In the genomic region with DNA sequence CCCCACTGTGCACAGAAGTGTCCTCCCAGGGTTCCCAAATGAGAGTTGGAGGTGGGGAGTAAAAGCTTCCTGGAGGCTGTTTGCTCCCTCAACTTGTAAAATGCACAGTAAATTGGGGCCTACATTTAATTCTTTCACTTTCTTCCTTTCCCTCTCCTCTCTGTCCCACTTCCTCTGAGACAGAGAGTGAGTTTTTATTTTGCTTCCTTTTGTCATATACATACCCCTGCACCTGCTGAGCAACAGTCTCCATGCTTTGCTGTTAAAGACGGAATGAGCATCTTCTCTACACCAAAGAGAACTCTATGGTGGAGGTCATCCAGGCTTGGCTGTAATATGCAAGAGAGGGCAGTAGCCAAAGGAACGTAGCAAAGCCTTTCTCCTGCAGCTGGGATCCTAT, we compare ENCODE assay signal across 37 cellular contexts.
DNase-seq lines count a peak whose midpoint lies in the region; ATAC-seq, FAIRE-seq and TF ChIP-seq lines count a peak whose summit lies in the region.
"Had no signal": no experiment of that assay in that cellular context is flagged by ENCODE, and none has a peak within 500 bp of the region (broad histone marks: within the 10 kb centered on the region; RNA-seq: fewer than 3 reads in every experiment).

No MANE protein-coding gene starts in this region.

- H3K9me3 ChIP-seq in neutrophil (no peaks in the 10 kb centered on the region), pancreas (no peaks in the 10 kb centered on the region)
- H3K9me3 ChIP-seq: A549, mucosa of descending colon, stomach, thyroid gland, vagina had no signal

- peak overlapping the region; percentile 59; the same call in 1 of the 2 replicates for H2AFZ ChIP-seq in GM23338
- H2AFZ ChIP-seq: neural progenitor cell had no signal

- no peak overlapping the region for H3K4me2 ChIP-seq in GM23338
- H3K4me2 ChIP-seq: A549, neural progenitor cell, smooth muscle cell had no signal

- H3K36me3 ChIP-seq in GM23338 (ENCODE audit: insufficient read depth), result no peaks in the 10 kb centered on the region
- H3K36me3 ChIP-seq in neutrophil, result no peaks in the 10 kb centered on the region
- no peaks in the 10 kb centered on the region for H3K36me3 ChIP-seq in pancreas
- H3K36me3 ChIP-seq: neural progenitor cell, stomach, thyroid gland, vagina had no signal

- TF ChIP-seq CTCF in GM23338 (conservative IDR thresholded peaks at IDR 0.05; ENCODE audit: low read depth in 2 of 2), result no peak
- TF ChIP-seq CTCF in activated B cell treated with CpG ODN at 0.5 μM for 24 hours (IDR thresholded peaks at IDR 0.05), result no peak
- no peak for TF ChIP-seq CTCF in neutrophil (IDR thresholded peaks at IDR 0.05)
- no peak for TF ChIP-seq CTCF in pancreas (IDR thresholded peaks at IDR 0.05)

- no peaks in the 10 kb centered on the region for H3F3A ChIP-seq in GM23338 (replicated peaks; ENCODE audit: low read depth)

- intact Hi-C loops in activated B cell treated with CpG ODN at 0.5 μM for 24 hours (cut with micrococcal nuclease), result loop anchor here (5.0 kb wide), 2 partner anchors 37 to 202 kb away; no protein-coding TSS in a partner anchor
- intact Hi-C loops in pancreas (cut with DNase I), result no loop called here

- CTCF ChIA-PET in activated B cell treated with CpG ODN at 0.5 μM for 24 hours (lab: Charles Lee), result interaction anchor here (0.9 to 1.0 kb wide), 2 partner anchors 81 to 261 kb away, joined by 3 read pairs; no protein-coding TSS in a partner anchor

- POLR2A ChIA-PET in activated B cell treated with CpG ODN at 0.5 μM for 24 hours (lab: Charles Lee), result interaction anchor here (0.6 to 1.3 kb wide), 2 partner anchors 266 to 795 kb away, joined by 4 to 5 read pairs; no protein-coding TSS in a partner anchor

- no peak for ATAC-seq in activated T-cell treated with anti-CD3 and anti-CD28 coated beads, Interleukin-2, amount 50 U/mL, for 72 hours (replicated peaks in 1 of 2)
- ATAC-seq in activated T-cell treated with anti-CD3 and anti-CD28 coated beads, Interleukin-2, amount 50 U/mL, for 4 hours, result no peak
- ATAC-seq in GM23338 (no peak), activated B cell treated with CpG ODN at 0.5 μM for 24 hours (ENCODE audit: low read depth) (no peak), GM18909 (IDR thresholded peaks at IDR 0.05; ENCODE audit: poor library complexity, unreplicated experiment) (no peak), pancreas (no peak)
- ATAC-seq: A549; activated CD4-positive, alpha-beta T cell treated with anti-CD3 and anti-CD28 coated beads for 36 hours; right cardiac atrium had no signal

- peaks cover 0 to 1% of the 10 kb centered on the region in 2 donors for H3K36me3 Mint-ChIP-seq in activated T-cell treated with anti-CD3 and anti-CD28 coated beads, Interleukin-2, amount 50 U/mL, for 72 hours (ENCODE audit: insufficient read depth in 2 of 2)
- no peaks in the 10 kb centered on the region for H3K36me3 Mint-ChIP-seq in activated T-cell treated with anti-CD3 and anti-CD28 coated beads, Interleukin-2, amount 50 U/mL, for 4 hours (ENCODE audit: insufficient read depth)
- H3K36me3 Mint-ChIP-seq in GM23338 (ENCODE audit: low read depth) (no peaks in the 10 kb centered on the region), activated B cell treated with CpG ODN at 0.5 μM for 24 hours (ENCODE audit: low read depth) (no peaks in the 10 kb centered on the region)
- H3K36me3 Mint-ChIP-seq: neural progenitor cell had no signal

- no peaks in the 10 kb centered on the region for H3K27me3 Mint-ChIP-seq in activated T-cell treated with anti-CD3 and anti-CD28 coated beads, Interleukin-2, amount 50 U/mL, for 72 hours (ENCODE audit: low read depth)
- H3K27me3 Mint-ChIP-seq in activated T-cell treated with anti-CD3 and anti-CD28 coated beads, Interleukin-2, amount 50 U/mL, for 4 hours (ENCODE audit: low read depth), result peaks cover 4% of the 10 kb centered on the region
- H3K27me3 Mint-ChIP-seq in GM23338 (ENCODE audit: insufficient read depth, low read depth, poor library complexity) (peaks cover 2% of the 10 kb centered on the region), activated B cell treated with CpG ODN at 0.5 μM for 24 hours (no peaks in the 10 kb centered on the region)
- H3K27me3 Mint-ChIP-seq: activated CD4-positive, alpha-beta T cell treated with anti-CD3 and anti-CD28 coated beads for 36 hours had no signal

- whole genome bisulfite sequencing in pancreas, 2 donors, result 75 to 77% methylated on average over 2 of the region's 2 CpGs

- H3K27me3 ChIP-seq in GM23338 (ENCODE audit: insufficient read depth) (no peaks in the 10 kb centered on the region), neutrophil (peaks cover 6% of the 10 kb centered on the region), pancreas (no peaks in the 10 kb centered on the region)
- H3K27me3 ChIP-seq: neural progenitor cell, stomach, thyroid gland, vagina had no signal

- H3K4me3 Mint-ChIP-seq in activated T-cell treated with anti-CD3 and anti-CD28 coated beads, Interleukin-2, amount 50 U/mL, for 72 hours, result no peak overlapping the region
- H3K4me3 Mint-ChIP-seq in activated T-cell treated with anti-CD3 and anti-CD28 coated beads, Interleukin-2, amount 50 U/mL, for 4 hours, result no peak overlapping the region
- no peak overlapping the region for H3K4me3 Mint-ChIP-seq in GM23338
- no peak overlapping the region for H3K4me3 Mint-ChIP-seq in activated B cell treated with CpG ODN at 0.5 μM for 24 hours
- H3K4me3 Mint-ChIP-seq: activated CD4-positive, alpha-beta T cell treated with anti-CD3 and anti-CD28 coated beads for 36 hours; CD8-positive, alpha-beta memory T cell; neural progenitor cell; T-helper 2 cell treated with Interferon-gamma antibody and Interleukin-4, amounts not matched to agents 5 μg/mL and 100 μg/mL, for 36 hours had no signal

- H3K9me3 Mint-ChIP-seq in activated T-cell treated with anti-CD3 and anti-CD28 coated beads, Interleukin-2, amount 50 U/mL, for 72 hours, result no peaks in the 10 kb centered on the region
- H3K9me3 Mint-ChIP-seq in activated T-cell treated with anti-CD3 and anti-CD28 coated beads, Interleukin-2, amount 50 U/mL, for 4 hours, result no peaks in the 10 kb centered on the region
- H3K9me3 Mint-ChIP-seq in GM23338 (no peaks in the 10 kb centered on the region), activated B cell treated with CpG ODN at 0.5 μM for 24 hours (peaks cover 4% of the 10 kb centered on the region)
- H3K9me3 Mint-ChIP-seq: CD8-positive, alpha-beta memory T cell; T-helper 2 cell treated with Interferon-gamma antibody and Interleukin-4, amounts not matched to agents 5 μg/mL and 100 μg/mL, for 36 hours had no signal

- no peaks in the 10 kb centered on the region for H4K20me1 ChIP-seq in GM23338 (replicated peaks; ENCODE audit: insufficient read depth)

- H3K4me1 Mint-ChIP-seq in activated T-cell treated with anti-CD3 and anti-CD28 coated beads, Interleukin-2, amount 50 U/mL, for 72 hours (ENCODE audit: low read depth), result peaks cover 45% of the 10 kb centered on the region
- peaks cover 25% of the 10 kb centered on the region for H3K4me1 Mint-ChIP-seq in activated T-cell treated with anti-CD3 and anti-CD28 coated beads, Interleukin-2, amount 50 U/mL, for 4 hours (ENCODE audit: low read depth)
- H3K4me1 Mint-ChIP-seq in GM23338 (peaks cover 19% of the 10 kb centered on the region), activated B cell treated with CpG ODN at 0.5 μM for 24 hours (peaks cover 41% of the 10 kb centered on the region)

- no peaks in the 10 kb centered on the region; the same call in 1 of the 2 replicates for H3K9me2 ChIP-seq in GM23338 (ENCODE audit: insufficient read depth)

- H3K27ac ChIP-seq in GM23338 (ENCODE audit: low read depth), result no peak overlapping the region
- peak overlapping the region; percentile 7 for H3K27ac ChIP-seq in neutrophil
- H3K27ac ChIP-seq in pancreas, result no peak overlapping the region
- H3K27ac ChIP-seq: A549, neural progenitor cell, stomach, thyroid gland, vagina had no signal

- H3K27ac Mint-ChIP-seq in activated T-cell treated with anti-CD3 and anti-CD28 coated beads, Interleukin-2, amount 50 U/mL, for 72 hours, result peak overlapping the region; percentile 6
- H3K27ac Mint-ChIP-seq in GM23338, result no peak overlapping the region
- H3K27ac Mint-ChIP-seq in activated B cell treated with CpG ODN at 0.5 μM for 24 hours, result peak overlapping the region; percentile 82
- H3K27ac Mint-ChIP-seq: neural progenitor cell; T-helper 2 cell treated with Interferon-gamma antibody and Interleukin-4, amounts not matched to agents 5 μg/mL and 100 μg/mL, for 36 hours had no signal

- no peaks in the 10 kb centered on the region for H3K79me2 ChIP-seq in GM23338 (replicated peaks; ENCODE audit: insufficient read depth)

- H3K4me1 ChIP-seq in GM23338 (ENCODE audit: insufficient read depth) (peaks cover 4% of the 10 kb centered on the region; the same call in 1 of the 2 replicates), neutrophil (ENCODE audit: control insufficient read depth in 1 of 2, insufficient read depth in 1 of 2, low read depth in 1 of 2, low read length in 1 of 2) (peaks cover 35 to 40% of the 10 kb centered on the region in 2 experiments), pancreas (no peaks in the 10 kb centered on the region)
- H3K4me1 ChIP-seq: A549, neural progenitor cell had no signal

- FAIRE-seq in pancreas (lab: Jason Lieb, UNC), result no peak
- FAIRE-seq: A549, GM19239, H1, HTR-8/SVneo, RCC 7860 had no signal

- H3K4me3 ChIP-seq in GM23338, result no peak overlapping the region
- no peak overlapping the region for H3K4me3 ChIP-seq in neutrophil (ENCODE audit: low read depth in 1 of 2, low read length in 1 of 2)
- no peak overlapping the region for H3K4me3 ChIP-seq in pancreas
- H3K4me3 ChIP-seq: A549, lung, mucosa of descending colon, neural progenitor cell, smooth muscle cell, stomach, thyroid gland, vagina had no signal

- no peak for DNase-seq in activated T-cell treated with anti-CD3 and anti-CD28 coated beads, Interleukin-2, amount 50 U/mL, for 72 hours
- no peak for DNase-seq in activated T-cell treated with anti-CD3 and anti-CD28 coated beads, Interleukin-2, amount 50 U/mL, for 4 hours
- DNase-seq in GM23338 (ENCODE audit: low spot score), result no peak
- no peak for DNase-seq in activated B cell treated with CpG ODN at 0.5 μM for 24 hours
- no peak for DNase-seq in NCI-H526 (lab: John Stamatoyannopoulos, UW)
- no peak for DNase-seq in pancreas
- DNase-seq: activated CD4-positive, alpha-beta T cell treated with anti-CD3 and anti-CD28 coated beads for 36 hours; activated gamma-delta T cell; activated T-cell treated with anti-CD3 and anti-CD28 coated beads, Interleukin-2, amount 50 U/mL, for 1 hour; caudate nucleus; CD8-positive, alpha-beta memory T cell; cortex of kidney; erythroblast; hypothalamus; mucosa of descending colon; NCI-H1436; NCI-H2107; NCI-H345; NCI-H774; posterior cingulate gyrus; right cardiac atrium; SIG-M5; stimulated activated CD4-positive, alpha-beta T cell treated with anti-CD3 and anti-CD28 coated beads, Interleukin-1b, Interleukin-23, amount 100 ng/mL, for 48 hours; stomach; thyroid gland had no signal

TF ChIP-seq in GM23338, 12 proteins besides CTCF, POLR2A, EP300 and RAD21 (continues in another document):
- TF ChIP-seq ZNF114 (CRISPR knock-in tag; IDR thresholded peaks at IDR 0.05) (no peak), EZH2phosphoT487 (IDR thresholded peaks at IDR 0.05; ENCODE audit: unreplicated experiment) (no peak)
